ENCODE assay signal across 8 cellular contexts in the genomic region with DNA sequence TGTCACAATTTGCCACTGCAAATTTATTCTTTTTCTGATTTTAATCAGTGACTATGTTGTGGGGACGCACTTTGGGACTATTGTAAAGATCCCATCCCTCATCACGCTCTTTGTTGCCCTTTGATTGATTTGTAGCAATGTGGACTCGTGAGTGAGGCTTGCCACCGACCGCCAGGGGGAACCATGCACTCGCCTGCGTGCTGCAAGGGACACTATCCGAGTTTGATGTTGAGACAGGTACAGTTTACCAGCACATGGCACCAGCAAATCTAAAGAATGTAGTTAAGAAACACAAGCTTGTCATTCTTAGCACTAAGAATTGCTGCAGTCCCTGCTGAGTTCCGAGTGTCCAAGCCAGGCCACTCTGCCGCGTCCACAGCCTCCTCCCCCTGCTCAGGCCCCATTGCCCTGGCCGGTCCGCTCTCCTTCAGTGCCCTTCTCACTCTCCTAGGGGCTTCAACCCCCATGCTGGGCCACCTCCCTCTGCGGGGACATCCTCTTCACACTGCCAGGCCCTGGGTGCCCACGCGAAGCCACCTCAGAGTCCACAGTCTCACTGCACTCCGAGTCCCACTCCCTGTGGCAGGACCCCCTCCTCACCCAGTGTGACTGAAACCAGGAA. TPM values are rescaled to one million over a fixed set of nuclear protein-coding genes. Genes with fewer than 3 reads are reported as not detected.
DNase-seq lines count a peak whose midpoint lies in the region; ATAC-seq and TF ChIP-seq lines count a peak whose summit lies in the region.

No MANE protein-coding gene starts in this region.

- peak overlapping the region; percentile 40 to 80 for H3K4me3 Mint-ChIP-seq in CD14-positive monocyte

- peaks cover 4 to 12% (median 4%) of the 10 kb centered on the region in 3 donors for H3K27me3 Mint-ChIP-seq in CD14-positive monocyte (ENCODE audit: low read depth in 3 of 3)

- no TSS peak for BruUV-seq in PC-3 (replicated peaks; lab: Mats Ljungman, UMichigan)

- no peak overlapping the region for H2AFZ ChIP-seq in PC-3 (ENCODE audit: low read length)

- H3K4me3 ChIP-seq in HL-60 (replicated peaks; ENCODE audit: insufficient read depth, low read length) (no peak overlapping the region), cardiac muscle cell (no peak overlapping the region), PC-3 (ENCODE audit: low read length) (no peak overlapping the region)

- H3K9me2 ChIP-seq in PC-3 (replicated peaks; ENCODE audit: low read length), result no peaks in the 10 kb centered on the region

- no peaks in the 10 kb centered on the region for H4K20me1 ChIP-seq in PC-3 (ENCODE audit: low read length)

- ATAC-seq in GM19372 (IDR thresholded peaks at IDR 0.05; ENCODE audit: low read depth, unreplicated experiment) (peak; percentile 87), PC-3 (no peak)

- intact Hi-C loops in CD14-positive monocyte (cut with micrococcal nuclease), result no loop called here
- intact Hi-C loops in PC-3 (cut with micrococcal nuclease), result no loop called here

- no peak overlapping the region for H3K9ac ChIP-seq in PC-3 (ENCODE audit: low read length)

- H3K27me3 ChIP-seq in HL-60 (ENCODE audit: insufficient read depth, poor library complexity, severe bottlenecking), result peaks cover 2% of the 10 kb centered on the region
- H3K27me3 ChIP-seq in cardiac muscle cell, result peaks cover 8% of the 10 kb centered on the region
- no peaks in the 10 kb centered on the region for H3K27me3 ChIP-seq in PC-3 (ENCODE audit: low read length)

- H3K36me3 ChIP-seq in cardiac muscle cell (no peaks in the 10 kb centered on the region), PC-3 (ENCODE audit: low read depth, low read length) (no peaks in the 10 kb centered on the region)

- H3K36me3 Mint-ChIP-seq in CD14-positive monocyte, result no peaks in the 10 kb centered on the region

- H3K79me2 ChIP-seq in PC-3 (ENCODE audit: low read length), result no peaks in the 10 kb centered on the region

- CTCF ChIA-PET in PC-3 (lab: Charles Lee), result no interaction called here

- no peak overlapping the region for H3K4me2 ChIP-seq in PC-3 (ENCODE audit: low read length)

- H3K27ac ChIP-seq in HL-60 (replicated peaks), result no peak overlapping the region
- H3K27ac ChIP-seq in cardiac muscle cell, result no peak overlapping the region
- H3K27ac ChIP-seq in PC-3 (ENCODE audit: low read length), result no peak overlapping the region

- DNase-seq in CD14-positive monocyte (ENCODE audit: low spot score) (peak; percentile 55), HL-60 (ENCODE audit: low read depth in 1 of 2, low spot score in 1 of 2) (peak; percentile 7 to 76), RPMI8226 (peak; percentile 78), cardiac muscle cell (ENCODE audit: low read depth in 1 of 2, low spot score in 1 of 2) (peak; percentile 68 to 76), putamen (ENCODE audit: low spot score) (peak; percentile 9), PC-3 (no peak)
- DNase-seq in activated naive CD4-positive, alpha-beta T cell treated with anti-CD3 and anti-CD28 coated beads, Interleukin-2, amount 50 U/mL, for 16 hours, result peak; percentile 69

- POLR2A ChIA-PET in PC-3 (lab: Charles Lee; ENCODE audit: unreplicated experiment), result no interaction called here

- H3K9me3 ChIP-seq in cardiac muscle cell (ENCODE audit: low read depth) (no peaks in the 10 kb centered on the region), PC-3 (ENCODE audit: low read length) (no peaks in the 10 kb centered on the region)

- peaks cover 16% of the 10 kb centered on the region for H3K4me1 Mint-ChIP-seq in CD14-positive monocyte

- TF ChIP-seq CTCF in CD14-positive monocyte (IDR thresholded peaks at IDR 0.05) (peak; percentile 80), HL-60 (IDR thresholded peaks at IDR 0.05; ENCODE audit: insufficient read depth, low read length) (peak; percentile 83), cardiac muscle cell (IDR thresholded peaks at IDR 0.05; ENCODE audit: low read depth, low read length) (peak; percentile 94), PC-3 (conservative IDR thresholded peaks at IDR 0.05; ENCODE audit: low read depth, low read length) (no peak)

- peak overlapping the region in 1 of 7 donors; percentile 67 for H3K27ac Mint-ChIP-seq in CD14-positive monocyte

- no peaks in the 10 kb centered on the region for H3K4me1 ChIP-seq in cardiac muscle cell (ENCODE audit: low read depth)
- no peaks in the 10 kb centered on the region for H3K4me1 ChIP-seq in PC-3 (ENCODE audit: insufficient read depth, low read length)

- no peaks in the 10 kb centered on the region for H3F3A ChIP-seq in PC-3 (ENCODE audit: low read length, unreplicated experiment)

- H3K9me3 Mint-ChIP-seq in CD14-positive monocyte, result no peaks in the 10 kb centered on the region

RNA-seq across cellular contexts. Expression of gene SFTPA2, which starts 2.0 kb away (rescaled TPM):
- polyA plus RNA-seq in CD14-positive monocyte (not detected), cardiac muscle cell (not detected in 2 replicates)
- total RNA-seq in cardiac muscle cell (0.45 TPM in 1 of 2 replicates, not detected in the other), PC-3 (2014; rRNA removed) (not detected in 2 replicates)

RNA-seq across cellular contexts. Expression of gene SFTPA1, which starts 48.5 kb away (rescaled TPM):
- polyA plus RNA-seq in CD14-positive monocyte (not detected), cardiac muscle cell (not detected in 2 replicates)
- total RNA-seq in cardiac muscle cell (not detected in 2 replicates), PC-3 (2014; rRNA removed) (not detected in 2 replicates)

RNA-seq across cellular contexts. Expression of gene EIF5AL1, which starts 49.9 kb away (rescaled TPM):
- polyA plus RNA-seq in CD14-positive monocyte (under 1 TPM; 0.16 to 0.17 TPM), cardiac muscle cell (1.5 and 1.9 TPM in 2 replicates)
- total RNA-seq in cardiac muscle cell (0.27 and 0.46 TPM in 2 replicates), PC-3 (2014; rRNA removed) (0.51 and 0.75 TPM in 2 replicates)
